12 cellular contexts compared by ENCODE assay signal in the genomic region with DNA sequence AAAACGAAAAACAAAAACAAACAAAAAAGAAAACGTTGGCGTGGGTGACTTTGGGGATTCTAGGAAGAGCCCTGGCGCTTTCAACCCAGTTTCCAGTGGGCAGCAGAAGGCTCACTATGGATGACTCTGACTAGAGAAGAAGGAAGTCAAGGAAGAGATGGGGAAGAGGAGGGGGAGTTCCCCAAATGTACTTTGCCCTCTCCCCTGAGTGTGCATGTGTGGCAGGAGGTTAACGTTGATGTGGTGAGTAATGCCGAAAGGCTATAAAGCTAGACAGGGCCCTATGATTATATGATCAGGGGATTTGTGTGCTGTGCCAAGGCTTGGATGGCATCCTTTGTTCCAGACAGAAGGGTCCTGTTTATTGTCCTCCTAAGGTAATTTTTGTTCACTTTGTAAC. TPM values are rescaled to one million over a fixed set of nuclear protein-coding genes. Genes with fewer than 3 reads are reported as not detected.
DNase-seq lines count a peak whose midpoint lies in the region; ATAC-seq and TF ChIP-seq lines count a peak whose summit lies in the region.
"Not testable (repeated sequence)": the region's sequence is repeated elsewhere in the genome, so short reads cannot be mapped to it uniquely, and the experiment has no call there.
"Had no signal": no experiment of that assay in that cellular context is flagged by ENCODE, and none has a peak within 500 bp of the region (broad histone marks: within the 10 kb centered on the region; RNA-seq: fewer than 3 reads in every experiment).

No MANE protein-coding gene starts in this region.

- peaks cover 24% of the 10 kb centered on the region for H3K36me3 Mint-ChIP-seq in T-helper 2 cell treated with Interferon-gamma antibody and Interleukin-4, amounts not matched to agents 5 μg/mL and 100 μg/mL, for 36 hours (ENCODE audit: low read depth)
- not testable (repeated sequence) for H3K36me3 Mint-ChIP-seq in activated CD8-positive, alpha-beta T cell treated with anti-CD3 and anti-CD28 coated beads for 36 hours (ENCODE audit: low read depth)
- H3K36me3 Mint-ChIP-seq in activated naive CD4-positive, alpha-beta T cell treated with anti-CD3 and anti-CD28 coated beads, Interleukin-2, amount 10 ng/mL, durations not matched to agents 7 days and 5 days = peaks cover 21% of the 10 kb centered on the region

- peaks cover 18% of the 10 kb centered on the region for H3K9me3 Mint-ChIP-seq in T-helper 2 cell treated with Interferon-gamma antibody and Interleukin-4, amounts not matched to agents 5 μg/mL and 100 μg/mL, for 36 hours
- H3K9me3 Mint-ChIP-seq in activated CD8-positive, alpha-beta T cell treated with anti-CD3 and anti-CD28 coated beads for 36 hours = not testable (repeated sequence)
- H3K9me3 Mint-ChIP-seq in activated naive CD4-positive, alpha-beta T cell treated with anti-CD3 and anti-CD28 coated beads, Interleukin-2, amount 10 ng/mL, durations not matched to agents 7 days and 5 days = peaks cover 14% of the 10 kb centered on the region

- H3K4me1 Mint-ChIP-seq in T-helper 2 cell treated with Interferon-gamma antibody and Interleukin-4, amounts not matched to agents 5 μg/mL and 100 μg/mL, for 36 hours (ENCODE audit: low read depth) = peaks cover 68% of the 10 kb centered on the region
- peaks cover 65% of the 10 kb centered on the region for H3K4me1 Mint-ChIP-seq in activated CD8-positive, alpha-beta T cell treated with anti-CD3 and anti-CD28 coated beads for 36 hours (ENCODE audit: low read depth)
- H3K4me1 Mint-ChIP-seq in activated naive CD4-positive, alpha-beta T cell treated with anti-CD3 and anti-CD28 coated beads, Interleukin-2, amount 10 ng/mL, durations not matched to agents 7 days and 5 days = peaks cover 93% of the 10 kb centered on the region

- H2AFZ ChIP-seq in hepatocyte = not testable (repeated sequence)

- TF ChIP-seq CTCF in 22Rv1 (IDR thresholded peaks at IDR 0.05); activated CD8-positive, alpha-beta T cell treated with anti-CD3 and anti-CD28 coated beads for 36 hours (IDR thresholded peaks at IDR 0.05); hepatocyte (IDR thresholded peaks at IDR 0.05; ENCODE audit: poor library complexity): not testable (repeated sequence)

- CTCF ChIA-PET in activated CD8-positive, alpha-beta T cell treated with anti-CD3 and anti-CD28 coated beads for 36 hours (lab: Charles Lee) = interaction anchor here (1.6 kb wide), 1 partner anchor 43 kb away, joined by 3 read pairs; no protein-coding TSS in a partner anchor
- CTCF ChIA-PET in activated naive CD4-positive, alpha-beta T cell treated with anti-CD3 and anti-CD28 coated beads, Interleukin-2, amount 10 ng/mL, durations not matched to agents 7 days and 5 days (lab: Charles Lee) = not testable (repeated sequence)

- intact Hi-C loops in activated CD8-positive, alpha-beta T cell treated with anti-CD3 and anti-CD28 coated beads for 36 hours (cut with micrococcal nuclease) = loop anchor here (10.0 kb wide), 1 partner anchor 171 kb away; no protein-coding TSS in a partner anchor

- 77% methylated on average over 6 of the region's 6 CpGs for WGBS in hepatocyte (ENCODE audit: low lambda C conversion rate, missing lambda C conversion rate)

- peak overlapping the region; percentile 74 for H3K27ac Mint-ChIP-seq in T-helper 2 cell treated with Interferon-gamma antibody and Interleukin-4, amounts not matched to agents 5 μg/mL and 100 μg/mL, for 36 hours
- H3K27ac Mint-ChIP-seq in activated CD8-positive, alpha-beta T cell treated with anti-CD3 and anti-CD28 coated beads for 36 hours = peak overlapping the region; percentile 9
- H3K27ac Mint-ChIP-seq in activated naive CD4-positive, alpha-beta T cell treated with anti-CD3 and anti-CD28 coated beads, Interleukin-2, amount 10 ng/mL, durations not matched to agents 7 days and 5 days = peak overlapping the region; percentile 25

- not testable (repeated sequence) for ATAC-seq in activated CD8-positive, alpha-beta T cell treated with anti-CD3 and anti-CD28 coated beads for 36 hours

- POLR2A ChIA-PET in activated CD8-positive, alpha-beta T cell treated with anti-CD3 and anti-CD28 coated beads for 36 hours (lab: Charles Lee) = interaction anchor here (1.1 kb wide), 1 partner anchor 205 kb away, joined by 3 read pairs; no protein-coding TSS in a partner anchor

- H4K20me1 ChIP-seq in hepatocyte (ENCODE audit: insufficient read depth, poor library complexity, severe bottlenecking) = not testable (repeated sequence)

- H3K4me3 ChIP-seq in hepatocyte; muscle layer of duodenum (ENCODE audit: low read depth in 1 of 2, low read length in 2 of 2): not testable (repeated sequence)

- H3K9me2 ChIP-seq in hepatocyte (replicated peaks; ENCODE audit: insufficient read depth) = not testable (repeated sequence)

- not testable (repeated sequence) for H3K36me3 ChIP-seq in hepatocyte (replicated peaks; ENCODE audit: insufficient read depth, low read depth); muscle layer of duodenum (ENCODE audit: control insufficient read depth in 1 of 2, insufficient read depth in 2 of 2, low read length in 2 of 2)

- H3K27me3 ChIP-seq in hepatocyte; muscle layer of duodenum (ENCODE audit: low read depth, low read length): not testable (repeated sequence)

- H3K79me2 ChIP-seq in hepatocyte = not testable (repeated sequence)

- peaks cover 17% of the 10 kb centered on the region for H3K4me1 ChIP-seq in hepatocyte (ENCODE audit: insufficient read depth)
- not testable (repeated sequence) for H3K4me1 ChIP-seq in muscle layer of duodenum (ENCODE audit: control insufficient read depth in 1 of 2, insufficient read depth in 2 of 2, low read length in 2 of 2)

- H3K4me2 ChIP-seq in hepatocyte = peak overlapping the region; percentile 50

- H3K27me3 Mint-ChIP-seq in T-helper 2 cell treated with Interferon-gamma antibody and Interleukin-4, amounts not matched to agents 5 μg/mL and 100 μg/mL, for 36 hours (ENCODE audit: low read depth); activated CD8-positive, alpha-beta T cell treated with anti-CD3 and anti-CD28 coated beads for 36 hours; activated naive CD4-positive, alpha-beta T cell treated with anti-CD3 and anti-CD28 coated beads, Interleukin-2, amount 10 ng/mL, durations not matched to agents 7 days and 5 days: not testable (repeated sequence)

- not testable (repeated sequence) for H3K4me3 Mint-ChIP-seq in T-helper 2 cell treated with Interferon-gamma antibody and Interleukin-4, amounts not matched to agents 5 μg/mL and 100 μg/mL, for 36 hours; activated CD8-positive, alpha-beta T cell treated with anti-CD3 and anti-CD28 coated beads for 36 hours; activated naive CD4-positive, alpha-beta T cell treated with anti-CD3 and anti-CD28 coated beads, Interleukin-2, amount 10 ng/mL, durations not matched to agents 7 days and 5 days

- H3K9me3 ChIP-seq in hepatocyte (ENCODE audit: low read depth); muscle layer of duodenum (ENCODE audit: control insufficient read depth in 1 of 2, low read length in 2 of 2): not testable (repeated sequence)

- DNase-seq in HT-29 (ENCODE audit: low spot score) = peak; percentile 47
- DNase-seq in NOMO-1 treated with DMSO at 0.1 percent for 48 hours (lab: John Stamatoyannopoulos, UW; ENCODE audit: unreplicated experiment) = peak; percentile 62
- not testable (repeated sequence) for DNase-seq in T-helper 2 cell treated with Interferon-gamma antibody and Interleukin-4, amounts not matched to agents 5 μg/mL and 100 μg/mL, for 36 hours (ENCODE audit: low spot score); activated CD8-positive, alpha-beta T cell treated with anti-CD3 and anti-CD28 coated beads for 36 hours; activated naive CD4-positive, alpha-beta T cell treated with anti-CD3 and anti-CD28 coated beads, Interleukin-2, amount 10 ng/mL, durations not matched to agents 7 days and 5 days
- peak; percentile 49 for DNase-seq in hepatocyte (ENCODE audit: low spot score)

- H3K27ac ChIP-seq in 22Rv1 (0 out of 2 replicates have a peak overlapping the region, but pooled peaks have one; percentile 9), hepatocyte (peak overlapping the region; percentile 93), muscle layer of duodenum (ENCODE audit: low read length) (peak overlapping the region; percentile 20)

RNA-seq across cellular contexts. Expression of a gene that starts 0.9 kb away (rescaled TPM):
- total RNA-seq in HT-29 (2014; rRNA removed; shearing (Covaris generic)) = 2.2 and 4.2 TPM in 2 replicates
- 1 to 10 TPM; 1.7 to 2.2 TPM for total RNA-seq in activated CD8-positive, alpha-beta T cell treated with anti-CD3 and anti-CD28 coated beads for 36 hours
- total RNA-seq in hepatocyte = 21.8 and 24.1 TPM in 2 replicates
- 6.1 TPM in 2 replicates for polyA plus RNA-seq in hepatocyte
- total RNA-seq: GM23338, HepG2, K562, Right ventricle myocardium inferior had no signal
- polyA plus RNA-seq: GM23338, HepG2 had no signal

Comparison
In these comparisons a context has a peak if more than half of its experiments do, and no peak if none do; other contexts are left out.
1. H3K27ac ChIP-seq: peak in every context shown above with its lines; median percentile 93 in hepatocyte; 20 in muscle layer of duodenum; 9 in 22Rv1.
2. H3K27ac Mint-ChIP-seq: peak in every context shown above with its lines; median percentile 74 in T-helper 2 cell treated with Interferon-gamma antibody and Interleukin-4, amounts not matched to agents 5 μg/mL and 100 μg/mL, for 36 hours; 25 in activated naive CD4-positive, alpha-beta T cell treated with anti-CD3 and anti-CD28 coated beads, Interleukin-2, amount 10 ng/mL, durations not matched to agents 7 days and 5 days; 9 in activated CD8-positive, alpha-beta T cell treated with anti-CD3 and anti-CD28 coated beads for 36 hours.